Comparison of ENCODE assay signal across 26 cellular contexts in genomic region chr16:25374556-25374955, GRCh38.
A peak's percentile ranks its signal among the peaks of the same experiment; 100 is the strongest.
DNase-seq lines count a peak whose midpoint lies in the region; ATAC-seq, FAIRE-seq and TF ChIP-seq lines count a peak whose summit lies in the region.
"Had no signal": no experiment of that assay in that cellular context is flagged by ENCODE, and none has a peak within 500 bp of the region (broad histone marks: within the 10 kb centered on the region; RNA-seq: fewer than 3 reads in every experiment).

No MANE protein-coding gene starts in this region.

- DNase-seq in Caco-2 (no peak), SK-N-DZ (ENCODE audit: low spot score) (peak; percentile 28), H1 (ENCODE audit: low read depth in 1 of 2, low spot score in 2 of 2) (no peak), mesendoderm (peak; percentile 84), HuH-7.5 (ENCODE audit: low spot score) (no peak), HEK293T (ENCODE audit: extremely low spot score) (no peak)
- no peak for DNase-seq in activated naive CD8-positive, alpha-beta T cell treated with anti-CD3 and anti-CD28 coated beads for 36 hours
- DNase-seq: AML-193; CD4-positive, alpha-beta T cell; CD8-positive, alpha-beta T cell; DMS 273 treated with DMSO at 0.1 percent for 48 hours; DMS153; DMS53; DMS79; DND-41; EL; GF-D8 had no signal

- H3K4ac ChIP-seq in H1 (replicated peaks; ENCODE audit: insufficient read length, low read depth, low read length) (no peak overlapping the region), mesendoderm (ENCODE audit: low read depth, low read length) (no peak overlapping the region)

- H3K27me3 ChIP-seq in Caco-2 (replicated peaks; ENCODE audit: control insufficient read depth, insufficient read depth, low read length) (no peaks in the 10 kb centered on the region), H1 (replicated peaks in 1 of 4; ENCODE audit: control insufficient read depth in 3 of 4, extremely low read depth in 1 of 4, insufficient read depth in 3 of 4, low read length in 3 of 4) (no peaks in the 10 kb centered on the region), mesendoderm (ENCODE audit: insufficient read depth, low read length, poor library complexity) (no peaks in the 10 kb centered on the region)
- H3K27me3 ChIP-seq: BLaER1 treated with 17β-estradiol and CSF1 and Interleukin-3, amounts not matched to agents 10 nM and 100 nM had no signal

- H3K27ac Mint-ChIP-seq in Caco-2 (ENCODE audit: unreplicated experiment) = peak overlapping the region; percentile 43
- no peak overlapping the region for H3K27ac Mint-ChIP-seq in activated naive CD8-positive, alpha-beta T cell treated with anti-CD3 and anti-CD28 coated beads for 36 hours
- H3K27ac Mint-ChIP-seq: B cell; CD4-positive, alpha-beta T cell; CD8-positive, alpha-beta T cell had no signal

- H3K79me1 ChIP-seq in H1 (ENCODE audit: low read depth, low read length) (no peaks in the 10 kb centered on the region), mesendoderm (ENCODE audit: low read length) (no peaks in the 10 kb centered on the region)

- H3K4me2 ChIP-seq in H1 (ENCODE audit: insufficient read depth in 1 of 2, low read depth in 2 of 2, low read length in 2 of 2) (no peak overlapping the region), mesendoderm (ENCODE audit: low read length) (no peak overlapping the region)
- H3K4me2 ChIP-seq: A549; BLaER1 treated with 17β-estradiol and CSF1 and Interleukin-3, amounts not matched to agents 10 nM and 100 nM had no signal

- no peak for FAIRE-seq in H1 (lab: Jason Lieb, UNC)
- FAIRE-seq: A549, G401.6, GM12891, GM19239 had no signal

- ATAC-seq in HG02623 (IDR thresholded peaks at IDR 0.05; ENCODE audit: unreplicated experiment) = no peak
- ATAC-seq: A549; CD8-positive, alpha-beta T cell had no signal

- no peak overlapping the region for H4K8ac ChIP-seq in H1 (ENCODE audit: extremely low read depth, insufficient read depth, low read length)
- no peak overlapping the region for H4K8ac ChIP-seq in mesendoderm (ENCODE audit: low read depth, low read length)

- POLR2A ChIA-PET in Caco-2 (lab: Charles Lee) = no interaction called here
- POLR2A ChIA-PET in H1 (lab: Charles Lee; ENCODE audit: partially characterized antibody) = no interaction called here
- POLR2A ChIA-PET in HEK293T (lab: Yijun Ruan, JAX) = no interaction called here

- peaks cover 22% of the 10 kb centered on the region for H3K4me1 ChIP-seq in Caco-2
- H3K4me1 ChIP-seq in H1 (replicated peaks in 1 of 4; ENCODE audit: control insufficient read depth in 3 of 4, insufficient read depth in 4 of 4, low read length in 3 of 4) = no peaks in the 10 kb centered on the region
- no peaks in the 10 kb centered on the region for H3K4me1 ChIP-seq in mesendoderm (ENCODE audit: control insufficient read depth, low read depth, low read length)
- H3K4me1 ChIP-seq: A549 had no signal

- H2AK5ac ChIP-seq in H1 (ENCODE audit: low read depth, low read length) = no peak overlapping the region
- H2AK5ac ChIP-seq in mesendoderm (ENCODE audit: low read length) = no peak overlapping the region

- no peak for TF ChIP-seq EP300 in H1 (IDR thresholded peaks at IDR 0.05; ENCODE audit: borderline replicate concordance in 1 of 2, low read depth in 2 of 2, low read length in 2 of 2)

- H3K14ac ChIP-seq in H1 (ENCODE audit: insufficient read length) = no peak overlapping the region

- CTCF ChIA-PET in Caco-2 (lab: Charles Lee) (no interaction called here), H1 (lab: Charles Lee; ENCODE audit: partially characterized antibody) (no interaction called here), HEK293T (lab: Yijun Ruan, JAX) (no interaction called here)

- H2BK120ac ChIP-seq in H1 (replicated peaks; ENCODE audit: low read depth, low read length) (no peak overlapping the region), mesendoderm (ENCODE audit: low read depth, low read length) (no peak overlapping the region)

- H3K23ac ChIP-seq in H1 (ENCODE audit: insufficient read length) (no peak overlapping the region), mesendoderm (ENCODE audit: low read length) (no peak overlapping the region)

- H3K4me3 ChIP-seq in Caco-2 (ENCODE audit: low read depth, low read length) = no peak overlapping the region
- no peak overlapping the region for H3K4me3 ChIP-seq in H1 (ENCODE audit: extremely low read depth in 1 of 4, insufficient read depth in 2 of 4, low read depth in 3 of 4, low read length in 4 of 4)
- H3K4me3 ChIP-seq in mesendoderm (ENCODE audit: low read length) = no peak overlapping the region
- H3K4me3 ChIP-seq: A549; BLaER1 treated with 17β-estradiol and CSF1 and Interleukin-3, amounts not matched to agents 10 nM and 100 nM had no signal

- peaks cover 28% of the 10 kb centered on the region for H3K9me3 Mint-ChIP-seq in Caco-2 (ENCODE audit: unreplicated experiment)
- no peaks in the 10 kb centered on the region for H3K9me3 Mint-ChIP-seq in activated naive CD8-positive, alpha-beta T cell treated with anti-CD3 and anti-CD28 coated beads for 36 hours
- H3K9me3 Mint-ChIP-seq: CD4-positive, alpha-beta T cell had no signal

- 83% methylated on average over 4 of the region's 4 CpGs; no CpG with 5 or more reads in 1 of the 2 experiments for WGBS in H1 (ENCODE audit: extremely low coverage in 1 of 2, insufficient coverage in 1 of 2, insufficient read length in 1 of 2, insufficient replicate concordance in 2 of 2, low coverage in 1 of 2, low lambda C conversion rate in 2 of 2, missing lambda C conversion rate in 1 of 2), 2 experiments
- WGBS in mesendoderm (ENCODE audit: extremely low coverage, insufficient coverage, low lambda C conversion rate) = no CpG with 5 or more reads among the region's 4 CpGs

- peaks cover 22% of the 10 kb centered on the region for H3K9me3 ChIP-seq in Caco-2
- no peaks in the 10 kb centered on the region for H3K9me3 ChIP-seq in H1 (ENCODE audit: insufficient read depth in 2 of 2, low read depth in 1 of 2, low read length in 1 of 2)
- H3K9me3 ChIP-seq: A549 had no signal

- H3K79me2 ChIP-seq in H1 (ENCODE audit: control insufficient read depth in 1 of 2, insufficient read depth in 2 of 2, low read length in 2 of 2) = no peaks in the 10 kb centered on the region
- no peaks in the 10 kb centered on the region for H3K79me2 ChIP-seq in mesendoderm (ENCODE audit: control insufficient read depth, insufficient read depth, low read length)

- no peaks in the 10 kb centered on the region for H4K20me1 ChIP-seq in H1 (replicated peaks in 1 of 2; ENCODE audit: control insufficient read depth in 1 of 2, insufficient read depth in 2 of 2, low read length in 2 of 2)
- H4K20me1 ChIP-seq: BLaER1 treated with 17β-estradiol and CSF1 and Interleukin-3, amounts not matched to agents 10 nM and 100 nM had no signal

- H3K18ac ChIP-seq in H1 (ENCODE audit: extremely low read depth, low read length) = no peak overlapping the region
- H3K18ac ChIP-seq in mesendoderm (ENCODE audit: low read length) = no peak overlapping the region

- H3K9ac ChIP-seq in H1 (replicated peaks in 1 of 4; ENCODE audit: extremely low read depth in 1 of 4, low read depth in 3 of 4, low read length in 3 of 4) = no peak overlapping the region
- no peak overlapping the region for H3K9ac ChIP-seq in mesendoderm (ENCODE audit: low read length)
- H3K9ac ChIP-seq: BLaER1 treated with 17β-estradiol and CSF1 and Interleukin-3, amounts not matched to agents 10 nM and 100 nM had no signal

- no peak overlapping the region for H4K91ac ChIP-seq in H1 (replicated peaks; ENCODE audit: insufficient read length, low read length)

- H2AFZ ChIP-seq in H1 (ENCODE audit: low read length) = no peak overlapping the region

- H2BK15ac ChIP-seq in H1 (ENCODE audit: low read length) = no peak overlapping the region
- H2BK15ac ChIP-seq in mesendoderm (replicated peaks; ENCODE audit: low read depth) = no peak overlapping the region

- no peak overlapping the region for H3K56ac ChIP-seq in H1 (replicated peaks; ENCODE audit: insufficient read length, low read depth, low read length)
- H3K56ac ChIP-seq in mesendoderm (ENCODE audit: low read length) = no peak overlapping the region

- H2BK12ac ChIP-seq in H1 (ENCODE audit: low read depth, low read length) = no peak overlapping the region

- no peak for TF ChIP-seq POLR2A in H1 (IDR thresholded peaks at IDR 0.05; ENCODE audit: control extremely low read depth in 1 of 2, low read depth in 2 of 2, low read length in 2 of 2)

- H4K5ac ChIP-seq in H1 (ENCODE audit: insufficient read length, low read depth, low read length) = no peak overlapping the region
- no peak overlapping the region for H4K5ac ChIP-seq in mesendoderm (ENCODE audit: low read length)

- H3K4me1 Mint-ChIP-seq in Caco-2 (ENCODE audit: low read depth, unreplicated experiment) = no peaks in the 10 kb centered on the region
- H3K4me1 Mint-ChIP-seq in activated naive CD8-positive, alpha-beta T cell treated with anti-CD3 and anti-CD28 coated beads for 36 hours = no peaks in the 10 kb centered on the region
- H3K4me1 Mint-ChIP-seq: B cell had no signal

- H3K36me3 ChIP-seq in Caco-2 (ENCODE audit: control insufficient read depth, insufficient read depth, low read length) (no peaks in the 10 kb centered on the region), H1 (ENCODE audit: control insufficient read depth in 2 of 4, insufficient read depth in 4 of 4, low read length in 3 of 4) (no peaks in the 10 kb centered on the region), mesendoderm (ENCODE audit: control insufficient read depth, insufficient read depth, low read length) (no peaks in the 10 kb centered on the region)
- H3K36me3 ChIP-seq: BLaER1 treated with 17β-estradiol and CSF1 and Interleukin-3, amounts not matched to agents 10 nM and 100 nM had no signal

- TF ChIP-seq CTCF in Caco-2 (IDR thresholded peaks at IDR 0.05; ENCODE audit: insufficient read depth in 1 of 2, low read depth in 1 of 2, low read length in 1 of 2, severe bottlenecking in 1 of 2, unreplicated experiment in 1 of 2) (no peak), H1 (IDR thresholded peaks at IDR 0.05; ENCODE audit: control extremely low read depth in 1 of 3, insufficient read depth in 1 of 3, low read depth in 1 of 3, low read length in 3 of 3) (no peak)

- H2BK5ac ChIP-seq in H1 (ENCODE audit: low read depth, low read length) (no peak overlapping the region), mesendoderm (ENCODE audit: low read length) (no peak overlapping the region)

- no peaks in the 10 kb centered on the region for H3K36me3 Mint-ChIP-seq in Caco-2 (ENCODE audit: insufficient read depth, unreplicated experiment)
- H3K36me3 Mint-ChIP-seq in activated naive CD8-positive, alpha-beta T cell treated with anti-CD3 and anti-CD28 coated beads for 36 hours = no peaks in the 10 kb centered on the region
- H3K36me3 Mint-ChIP-seq: CD8-positive, alpha-beta T cell had no signal

- no TSS peak for BruUV-seq in Caco-2 (replicated peaks; lab: Mats Ljungman, UMichigan)

- no peak overlapping the region for H3K27ac ChIP-seq in H1 (ENCODE audit: low read depth, low read length)
- H3K27ac ChIP-seq in mesendoderm (ENCODE audit: low read depth, low read length) = no peak overlapping the region
- H3K27ac ChIP-seq: 22Rv1; A549; BLaER1 treated with 17β-estradiol and CSF1 and Interleukin-3, amounts not matched to agents 10 nM and 100 nM; C4-2B had no signal

- intact Hi-C loops in Caco-2 (cut with micrococcal nuclease; ENCODE audit: unreplicated experiment) = loop anchor here (10.0 kb wide), 1 partner anchor 100 kb away; no protein-coding TSS in a partner anchor

- no peaks in the 10 kb centered on the region for H3K27me3 Mint-ChIP-seq in Caco-2 (ENCODE audit: insufficient read depth, unreplicated experiment)
- peaks cover 4% of the 10 kb centered on the region for H3K27me3 Mint-ChIP-seq in activated naive CD8-positive, alpha-beta T cell treated with anti-CD3 and anti-CD28 coated beads for 36 hours

- no peak overlapping the region for H2BK20ac ChIP-seq in H1 (ENCODE audit: low read length)

- TF ChIP-seq RAD21 in H1 (IDR thresholded peaks at IDR 0.05 in 1 of 2, conservative IDR thresholded peaks at IDR 0.05 in 1 of 2; ENCODE audit: low read depth in 2 of 2, low read length in 2 of 2) = no peak

- no peaks in the 10 kb centered on the region for H3K23me2 ChIP-seq in H1 (ENCODE audit: low read depth, low read length)

- no peak overlapping the region for H3K4me3 Mint-ChIP-seq in Caco-2 (ENCODE audit: unreplicated experiment)
- no peak overlapping the region for H3K4me3 Mint-ChIP-seq in activated naive CD8-positive, alpha-beta T cell treated with anti-CD3 and anti-CD28 coated beads for 36 hours
- H3K4me3 Mint-ChIP-seq: B cell; CD4-positive, alpha-beta T cell; CD8-positive, alpha-beta T cell had no signal

Comparison
In these comparisons a context has a peak if more than half of its experiments do, and no peak if none do; other contexts are left out.
1. DNase-seq: peak in SK-N-DZ (single experiment) and mesendoderm (single experiment); none in Caco-2 (0 of 2), H1 (0 of 2), HuH-7.5 (single experiment), activated naive CD8-positive, alpha-beta T cell treated with anti-CD3 and anti-CD28 coated beads for 36 hours (single experiment) and HEK293T (single experiment).